ENCODE assay signal across 11 cellular contexts in the genomic region with DNA sequence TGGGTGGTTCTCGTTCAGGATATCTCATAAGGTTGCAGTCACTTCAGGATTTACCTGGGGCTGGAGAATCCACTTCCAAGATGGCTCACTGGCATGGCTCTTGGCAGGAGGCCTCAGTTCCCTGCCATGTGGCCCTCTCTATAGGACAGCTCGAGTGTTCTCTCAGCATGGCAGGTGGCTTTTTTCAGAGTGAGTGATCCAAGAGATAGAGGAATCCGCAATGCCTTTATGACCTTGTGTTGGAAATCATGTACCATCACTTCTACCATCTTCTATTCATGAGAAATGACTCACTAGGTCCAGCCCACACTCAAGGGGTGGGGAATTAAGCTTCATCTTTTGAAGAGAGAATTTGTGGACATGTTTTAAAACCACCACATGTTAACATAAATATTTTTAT. TPM values are rescaled to one million over a fixed set of nuclear protein-coding genes. Genes with fewer than 3 reads are reported as not detected.
A peak's percentile ranks its signal among the peaks of the same experiment; 100 is the strongest.
DNase-seq lines count a peak whose midpoint lies in the region; ATAC-seq, FAIRE-seq and TF ChIP-seq lines count a peak whose summit lies in the region.
"Had no signal": no experiment of that assay in that cellular context is flagged by ENCODE, and none has a peak within 500 bp of the region (broad histone marks: within the 10 kb centered on the region; RNA-seq: fewer than 3 reads in every experiment).

No MANE protein-coding gene starts in this region.

- H3K36me3 Mint-ChIP-seq in natural killer cell treated with Interleukin-12 subunit alpha and Interleukin-12 subunit beta and Interleukin-15 and Interleukin-18, amount 100 ng/mL, for 72 hours, result peaks cover 13% of the 10 kb centered on the region

- no peak for TF ChIP-seq CTCF in BE2C (IDR thresholded peaks at IDR 0.05; ENCODE audit: low read depth, low read length)
- no peak for TF ChIP-seq CTCF in right lobe of liver (IDR thresholded peaks at IDR 0.05)

- no peaks in the 10 kb centered on the region for H3K9me3 Mint-ChIP-seq in natural killer cell treated with Interleukin-12 subunit alpha and Interleukin-12 subunit beta and Interleukin-15 and Interleukin-18, amount 100 ng/mL, for 72 hours

- peak; percentile 44 for FAIRE-seq in HTR-8/SVneo (lab: Jason Lieb, UNC)
- FAIRE-seq in H54 (lab: Jason Lieb, UNC), result no peak

- no peaks in the 10 kb centered on the region for H3K4me1 ChIP-seq in BE2C
- H3K4me1 ChIP-seq in right lobe of liver, result no peaks in the 10 kb centered on the region

- peak overlapping the region; percentile 22 for H3K4me3 Mint-ChIP-seq in natural killer cell treated with Interleukin-12 subunit alpha and Interleukin-12 subunit beta and Interleukin-15 and Interleukin-18, amount 100 ng/mL, for 72 hours

- H3K4me3 ChIP-seq in BE2C (ENCODE audit: low read depth, low read length) (no peak overlapping the region), right lobe of liver (no peak overlapping the region)

- H3K27me3 ChIP-seq in BE2C (no peaks in the 10 kb centered on the region), right lobe of liver (no peaks in the 10 kb centered on the region)

- DNase-seq in BE2C, result peak; percentile 28
- DNase-seq in HTR-8/SVneo (ENCODE audit: insufficient read length, low spot score), result no peak
- peak; percentile 77 for DNase-seq in activated CD8-positive, alpha-beta memory T cell treated with anti-CD3 and anti-CD28 coated beads, Interleukin-2, amount 50 U/mL, for 48 hours
- no peak for DNase-seq in natural killer cell treated with Interleukin-12 subunit alpha and Interleukin-12 subunit beta and Interleukin-15 and Interleukin-18, amount 100 ng/mL, for 72 hours (ENCODE audit: low spot score)
- DNase-seq in NCI-H1930 (lab: John Stamatoyannopoulos, UW), result no peak
- DNase-seq in H54 (ENCODE audit: insufficient read length, low spot score), result no peak
- DNase-seq in right lobe of liver, result no peak
- no peak for DNase-seq in HPDE6-E6E7 (ENCODE audit: extremely low spot score)
- DNase-seq: amniotic stem cell, NCI-H748 treated with DMSO at 0.1 percent for 48 hours had no signal

- H3K27ac Mint-ChIP-seq in natural killer cell treated with Interleukin-12 subunit alpha and Interleukin-12 subunit beta and Interleukin-15 and Interleukin-18, amount 100 ng/mL, for 72 hours, result peak overlapping the region; percentile 38 to 90

- no peaks in the 10 kb centered on the region for H3K9me3 ChIP-seq in BE2C
- H3K9me3 ChIP-seq in right lobe of liver, result no peaks in the 10 kb centered on the region

- WGBS in right lobe of liver (ENCODE audit: insufficient coverage, low coverage, low lambda C conversion rate, missing lambda C conversion rate), result 100% methylated on average over 1 of the region's 3 CpGs

- intact Hi-C loops in right lobe of liver (cut with DNase I), result no loop called here

- peak in 1 of 2 donors; percentile 51 for ATAC-seq in natural killer cell treated with Interleukin-12 subunit alpha and Interleukin-12 subunit beta and Interleukin-15 and Interleukin-18, amount 100 ng/mL, for 72 hours
- ATAC-seq in right lobe of liver, result no peak

- TF ChIP-seq POLR2A in H54 (IDR thresholded peaks at IDR 0.05; ENCODE audit: low read depth, low read length) (no peak), right lobe of liver (IDR thresholded peaks at IDR 0.05) (no peak)

- no peaks in the 10 kb centered on the region for H3K27me3 Mint-ChIP-seq in natural killer cell treated with Interleukin-12 subunit alpha and Interleukin-12 subunit beta and Interleukin-15 and Interleukin-18, amount 100 ng/mL, for 72 hours

- H3K36me3 ChIP-seq in BE2C (peaks cover 23% of the 10 kb centered on the region), right lobe of liver (no peaks in the 10 kb centered on the region)

- peaks cover 57 to 70% of the 10 kb centered on the region in 2 donors for H3K4me1 Mint-ChIP-seq in natural killer cell treated with Interleukin-12 subunit alpha and Interleukin-12 subunit beta and Interleukin-15 and Interleukin-18, amount 100 ng/mL, for 72 hours (ENCODE audit: low read depth in 2 of 2)

- no peak overlapping the region for H3K27ac ChIP-seq in right lobe of liver

RNA-seq across cellular contexts. Expression of a gene that starts 37.8 kb away (rescaled TPM):
- 53.6 TPM for polyA plus RNA-seq in BE2C (2012; ENCODE audit: insufficient read depth, insufficient read length, low read depth)
- total RNA-seq in natural killer cell treated with Interleukin-12 subunit alpha and Interleukin-12 subunit beta and Interleukin-15 and Interleukin-18, amount 100 ng/mL, for 72 hours, result 100 to 1,000 TPM in 1 of 2 donors, 10 to 100 TPM in 1; 74.6 to 119 TPM
- 1 to 10 TPM in 5 of 6 experiments, under 1 TPM in 1; 0.62 to 4.0 (median 2.3) TPM for total RNA-seq in right lobe of liver
- total RNA-seq: M059J had no signal

Comparison
In these comparisons a context has a peak if more than half of its experiments do, and no peak if none do; other contexts are left out.
1. DNase-seq: peak in BE2C (single experiment) and activated CD8-positive, alpha-beta memory T cell treated with anti-CD3 and anti-CD28 coated beads, Interleukin-2, amount 50 U/mL, for 48 hours (single experiment); none in HTR-8/SVneo (single experiment), natural killer cell treated with Interleukin-12 subunit alpha and Interleukin-12 subunit beta and Interleukin-15 and Interleukin-18, amount 100 ng/mL, for 72 hours (single experiment), NCI-H1930 (0 of 2), H54 (single experiment), right lobe of liver (0 of 3) and HPDE6-E6E7 (single experiment).
2. RNA of a gene that starts 37.8 kb away (total RNA-seq): 74.6 to 119 TPM in natural killer cell treated with Interleukin-12 subunit alpha and Interleukin-12 subunit beta and Interleukin-15 and Interleukin-18, amount 100 ng/mL, for 72 hours; 0.62 to 4.0 TPM in right lobe of liver; every median in the first group is over 10 times any median in the second.